17 cellular contexts compared by ENCODE assay signal in the genomic region with DNA sequence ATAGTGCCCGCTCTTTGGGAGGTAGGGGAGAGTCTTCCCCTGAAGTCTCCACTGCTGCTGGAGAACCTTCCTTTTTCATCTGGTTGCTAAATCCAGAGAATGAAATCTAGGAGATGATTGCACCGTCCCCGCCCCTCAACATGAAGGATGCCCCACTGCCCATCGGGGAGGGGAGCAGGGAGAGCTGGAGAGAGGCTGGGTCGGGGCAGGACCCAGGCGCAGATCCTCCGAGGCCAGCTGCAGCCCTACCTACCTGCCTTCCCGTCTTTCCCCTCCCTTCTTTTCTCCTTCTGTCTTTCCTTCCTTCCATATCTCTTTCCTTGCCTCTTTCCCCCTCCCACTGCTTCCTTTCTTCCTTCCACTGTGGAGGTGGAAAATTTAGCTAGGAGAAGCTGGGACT. TPM values are rescaled to one million over a fixed set of nuclear protein-coding genes. Genes with fewer than 3 reads are reported as not detected.
DNase-seq lines count a peak whose midpoint lies in the region; FAIRE-seq and TF ChIP-seq lines count a peak whose summit lies in the region.
"Had no signal": no experiment of that assay in that cellular context is flagged by ENCODE, and none has a peak within 500 bp of the region (broad histone marks: within the 10 kb centered on the region; RNA-seq: fewer than 3 reads in every experiment).

No MANE protein-coding gene starts in this region.

- CTCF ChIA-PET in HEK293 (lab: Yijun Ruan, JAX), result interaction anchor here (0.6 to 3.7 kb wide), 3 partner anchors 19 to 167 kb away, joined by 3 to 14 read pairs (median 3); no protein-coding TSS in a partner anchor

- H3K27me3 ChIP-seq in astrocyte (ENCODE audit: insufficient read depth, low read length) (peaks cover 7% of the 10 kb centered on the region), iPS-18a (ENCODE audit: control insufficient read depth, insufficient read depth, low read length) (peaks cover 6% of the 10 kb centered on the region), neuronal stem cell (ENCODE audit: control insufficient read depth in 3 of 3, insufficient read depth in 3 of 3, low read depth in 1 of 3, low read length in 3 of 3) (no peaks in the 10 kb centered on the region)
- H3K27me3 ChIP-seq: testis had no signal

- no peak for DNase-seq in astrocyte (ENCODE audit: low read depth)
- DNase-seq in neuronal stem cell (ENCODE audit: low spot score), result no peak
- DNase-seq in NCI-H226, result no peak
- DNase-seq in activated CD4-positive, CD25-positive, alpha-beta regulatory T cell (lab: John Stamatoyannopoulos, UW), result no peak
- no peak for DNase-seq in NCI-H2171 treated with DMSO at 0.1 percent for 48 hours (lab: John Stamatoyannopoulos, UW)
- DNase-seq in activated T-helper 2 cell treated with anti-CD3 and anti-CD28 coated beads, Interferon-gamma antibody, Interleukin-2, Interleukin-4, amounts not matched to agents 10 μg/mL and 5 μg/mL and 100 μg/mL, durations not matched to agents 14 hours and 24 hours and 36 hours (ENCODE audit: low spot score), result no peak
- DNase-seq: activated naive CD4-positive, alpha-beta T cell; activated T-cell treated with anti-CD3 and anti-CD28 coated beads for 4 hours; anterior cingulate cortex; cerebellar nuclear complex; GF-D8; NCI-H1436 had no signal

- H3K36me3 ChIP-seq in HEK293 (ENCODE audit: control insufficient read depth in 2 of 2, insufficient read depth in 1 of 2, low read length in 2 of 2), result no peaks in the 10 kb centered on the region
- no peaks in the 10 kb centered on the region for H3K36me3 ChIP-seq in astrocyte (ENCODE audit: insufficient read depth, low read length)
- H3K36me3 ChIP-seq in iPS-18a (ENCODE audit: control insufficient read depth, low read depth, low read length), result no peaks in the 10 kb centered on the region
- H3K36me3 ChIP-seq in neuronal stem cell (replicated peaks in 1 of 2; ENCODE audit: control insufficient read depth in 2 of 2, insufficient read depth in 2 of 2, low read length in 2 of 2), result no peaks in the 10 kb centered on the region

- POLR2A ChIA-PET in HEK293 (lab: Yijun Ruan, JAX), result no interaction called here

- H3K27ac Mint-ChIP-seq in astrocyte (ENCODE audit: unreplicated experiment), result no peak overlapping the region
- H3K27ac Mint-ChIP-seq in activated T-helper 2 cell treated with anti-CD3 and anti-CD28 coated beads, Interferon-gamma antibody, Interleukin-2, Interleukin-4, amounts not matched to agents 10 μg/mL and 5 μg/mL and 100 μg/mL, durations not matched to agents 14 hours and 24 hours and 36 hours, result no peak overlapping the region
- H3K27ac Mint-ChIP-seq: stimulated activated effector memory CD8-positive, alpha-beta T cell treated with anti-CD3 and anti-CD28 coated beads, Interleukin-12 subunit alpha, Interleukin-12 subunit beta, amount 100 ng/mL, for 72 hours had no signal

- WGBS in neuronal stem cell (ENCODE audit: extremely low coverage in 2 of 2, insufficient read length in 2 of 2, insufficient replicate concordance in 1 of 2), 2 donors, result no CpG with 5 or more reads among the region's 8 CpGs

- FAIRE-seq in astrocyte (lab: Jason Lieb, UNC), result no peak
- FAIRE-seq: GM12891 had no signal

- H4K8ac ChIP-seq in neuronal stem cell (ENCODE audit: low read depth, low read length), result no peak overlapping the region

- intact Hi-C loops in activated T-helper 2 cell treated with anti-CD3 and anti-CD28 coated beads, Interferon-gamma antibody, Interleukin-2, Interleukin-4, amounts not matched to agents 10 μg/mL and 5 μg/mL and 100 μg/mL, durations not matched to agents 14 hours and 24 hours and 36 hours (cut with micrococcal nuclease), result no loop called here

- no peaks in the 10 kb centered on the region for H3K79me1 ChIP-seq in neuronal stem cell (ENCODE audit: low read depth, low read length)

- H3K79me2 ChIP-seq in astrocyte (ENCODE audit: insufficient read depth, low read length), result no peaks in the 10 kb centered on the region

- H3K4me3 ChIP-seq in HEK293 (ENCODE audit: low read depth, low read length) (no peak overlapping the region), astrocyte (ENCODE audit: insufficient read depth, low read depth, low read length) (peak overlapping the region; percentile 0), iPS-18a (ENCODE audit: low read length) (peak overlapping the region; percentile 62), neuronal stem cell (ENCODE audit: low read length in 2 of 2) (peak overlapping the region in 1 of 2 donors; percentile 31)

- no peak overlapping the region for H4K91ac ChIP-seq in neuronal stem cell (ENCODE audit: low read depth, low read length, poor library complexity)

- H4K20me1 ChIP-seq in astrocyte (ENCODE audit: insufficient read depth, low read length), result no peaks in the 10 kb centered on the region

- no peaks in the 10 kb centered on the region for H3K36me3 Mint-ChIP-seq in astrocyte (ENCODE audit: low read depth, unreplicated experiment)
- no peaks in the 10 kb centered on the region for H3K36me3 Mint-ChIP-seq in activated T-helper 2 cell treated with anti-CD3 and anti-CD28 coated beads, Interferon-gamma antibody, Interleukin-2, Interleukin-4, amounts not matched to agents 10 μg/mL and 5 μg/mL and 100 μg/mL, durations not matched to agents 14 hours and 24 hours and 36 hours (ENCODE audit: low read depth)
- H3K36me3 Mint-ChIP-seq: stimulated activated effector memory CD8-positive, alpha-beta T cell treated with anti-CD3 and anti-CD28 coated beads, Interleukin-12 subunit alpha, Interleukin-12 subunit beta, amount 100 ng/mL, for 72 hours had no signal

- H3K4me1 Mint-ChIP-seq in astrocyte (ENCODE audit: low read depth, unreplicated experiment), result peaks cover 9% of the 10 kb centered on the region
- H3K4me1 Mint-ChIP-seq in activated T-helper 2 cell treated with anti-CD3 and anti-CD28 coated beads, Interferon-gamma antibody, Interleukin-2, Interleukin-4, amounts not matched to agents 10 μg/mL and 5 μg/mL and 100 μg/mL, durations not matched to agents 14 hours and 24 hours and 36 hours (ENCODE audit: low read depth), result peaks cover 12% of the 10 kb centered on the region

- H2AK5ac ChIP-seq in neuronal stem cell (ENCODE audit: low read depth, low read length), result no peak overlapping the region

- H2BK12ac ChIP-seq in neuronal stem cell (ENCODE audit: low read length), result no peak overlapping the region

- no peak overlapping the region for H3K23ac ChIP-seq in neuronal stem cell (ENCODE audit: low read depth, low read length, poor library complexity)

- H3K27ac ChIP-seq in HEK293 (ENCODE audit: extremely low read depth, low read depth, low read length) (no peak overlapping the region), astrocyte (ENCODE audit: low read depth, low read length) (no peak overlapping the region), iPS-18a (ENCODE audit: low read length) (no peak overlapping the region), neuronal stem cell (replicated peaks; ENCODE audit: low read length) (peak overlapping the region; percentile 84)
- H3K27ac ChIP-seq: testis had no signal

- peak overlapping the region; percentile 41 for H3K4me2 ChIP-seq in astrocyte (ENCODE audit: low read length)
- H3K4me2 ChIP-seq in neuronal stem cell (ENCODE audit: insufficient read depth, low read length, poor library complexity, severe bottlenecking), result peak overlapping the region; percentile 35

- H3K4me1 ChIP-seq in HEK293 (ENCODE audit: control insufficient read depth, insufficient read depth, low read length) (no peaks in the 10 kb centered on the region), astrocyte (ENCODE audit: insufficient read depth, low read length) (no peaks in the 10 kb centered on the region), iPS-18a (ENCODE audit: control insufficient read depth, low read depth, low read length) (peaks cover 19% of the 10 kb centered on the region), neuronal stem cell (ENCODE audit: control insufficient read depth in 2 of 2, insufficient read depth in 1 of 2, low read depth in 1 of 2, low read length in 2 of 2) (peaks cover 31 to 41% of the 10 kb centered on the region in 2 donors)

- H3K27me3 Mint-ChIP-seq in astrocyte (ENCODE audit: low read depth, unreplicated experiment), result peaks cover 5% of the 10 kb centered on the region
- peaks cover 3% of the 10 kb centered on the region for H3K27me3 Mint-ChIP-seq in activated T-helper 2 cell treated with anti-CD3 and anti-CD28 coated beads, Interferon-gamma antibody, Interleukin-2, Interleukin-4, amounts not matched to agents 10 μg/mL and 5 μg/mL and 100 μg/mL, durations not matched to agents 14 hours and 24 hours and 36 hours (ENCODE audit: low read depth)

- no peaks in the 10 kb centered on the region for H3K9me3 Mint-ChIP-seq in astrocyte (ENCODE audit: unreplicated experiment)
- H3K9me3 Mint-ChIP-seq in activated T-helper 2 cell treated with anti-CD3 and anti-CD28 coated beads, Interferon-gamma antibody, Interleukin-2, Interleukin-4, amounts not matched to agents 10 μg/mL and 5 μg/mL and 100 μg/mL, durations not matched to agents 14 hours and 24 hours and 36 hours, result no peaks in the 10 kb centered on the region
- H3K9me3 Mint-ChIP-seq: stimulated activated effector memory CD8-positive, alpha-beta T cell treated with anti-CD3 and anti-CD28 coated beads, Interleukin-12 subunit alpha, Interleukin-12 subunit beta, amount 100 ng/mL, for 72 hours had no signal

- H3K18ac ChIP-seq in neuronal stem cell (ENCODE audit: low read length), result peak overlapping the region; percentile 89

- no peak overlapping the region for H3K9ac ChIP-seq in astrocyte (ENCODE audit: low read length)
- peak overlapping the region; percentile 40 for H3K9ac ChIP-seq in iPS-18a (ENCODE audit: low read length)
- no peak overlapping the region for H3K9ac ChIP-seq in neuronal stem cell (ENCODE audit: low read depth, low read length, poor library complexity)

- H3K9me3 ChIP-seq in HEK293 (ENCODE audit: control insufficient read depth, insufficient read depth, low read depth, low read length), result no peaks in the 10 kb centered on the region
- no peaks in the 10 kb centered on the region for H3K9me3 ChIP-seq in astrocyte (ENCODE audit: insufficient read depth, low read depth, low read length)
- H3K9me3 ChIP-seq in iPS-18a (ENCODE audit: control insufficient read depth, low read depth, low read length), result no peaks in the 10 kb centered on the region
- H3K9me3 ChIP-seq in neuronal stem cell (replicated peaks in 1 of 2; ENCODE audit: control insufficient read depth in 2 of 2, insufficient read depth in 1 of 2, low read depth in 1 of 2, low read length in 2 of 2), result no peaks in the 10 kb centered on the region
- H3K9me3 ChIP-seq: testis had no signal

- H3K14ac ChIP-seq in neuronal stem cell (ENCODE audit: low read length), result no peak overlapping the region

- H3K4me3 Mint-ChIP-seq in astrocyte (ENCODE audit: unreplicated experiment), result no peak overlapping the region
- no peak overlapping the region for H3K4me3 Mint-ChIP-seq in activated T-helper 2 cell treated with anti-CD3 and anti-CD28 coated beads, Interferon-gamma antibody, Interleukin-2, Interleukin-4, amounts not matched to agents 10 μg/mL and 5 μg/mL and 100 μg/mL, durations not matched to agents 14 hours and 24 hours and 36 hours (ENCODE audit: low read depth)
- H3K4me3 Mint-ChIP-seq: stimulated activated effector memory CD8-positive, alpha-beta T cell treated with anti-CD3 and anti-CD28 coated beads, Interleukin-12 subunit alpha, Interleukin-12 subunit beta, amount 100 ng/mL, for 72 hours had no signal

- H2AFZ ChIP-seq in astrocyte (ENCODE audit: low read depth, low read length) (peak overlapping the region; percentile 26), neuronal stem cell (ENCODE audit: low read length) (peak overlapping the region; percentile 80)

- peak overlapping the region; percentile 30 for H2BK5ac ChIP-seq in neuronal stem cell (ENCODE audit: low read length)

- no peak overlapping the region for H3K4ac ChIP-seq in neuronal stem cell (ENCODE audit: low read length)

- peak overlapping the region; percentile 10 for H2BK15ac ChIP-seq in neuronal stem cell (ENCODE audit: low read length)

- TF ChIP-seq CTCF in HEK293 (tag by site-specific recombination; IDR thresholded peaks at IDR 0.05) (no peak), astrocyte (IDR thresholded peaks at IDR 0.05; ENCODE audit: insufficient read depth, low read depth, low read length) (no peak)

- no peak overlapping the region for H2BK120ac ChIP-seq in neuronal stem cell (ENCODE audit: low read depth, low read length)

RNA-seq across cellular contexts. Expression of a gene that starts 0.8 kb away (rescaled TPM):
- 4.5 and 5.8 TPM in 2 replicates for total RNA-seq in astrocyte
- 61.3 TPM for polyA plus RNA-seq in neuronal stem cell (2013, experiment 1 of 2)
- polyA plus RNA-seq in neuronal stem cell (2013, experiment 2 of 2), result 62.8 TPM
- total RNA-seq in activated T-helper 2 cell treated with anti-CD3 and anti-CD28 coated beads, Interferon-gamma antibody, Interleukin-2, Interleukin-4, amounts not matched to agents 10 μg/mL and 5 μg/mL and 100 μg/mL, durations not matched to agents 14 hours and 24 hours and 36 hours, result 1.2 and 1.4 TPM in 2 replicates

RNA-seq across cellular contexts. Expression of a gene that starts 47.7 kb away (rescaled TPM):
- 44.8 and 51.7 TPM in 2 replicates for total RNA-seq in astrocyte
- polyA plus RNA-seq in neuronal stem cell (2013, experiment 1 of 2), result 23.1 TPM
- 24.7 TPM for polyA plus RNA-seq in neuronal stem cell (2013, experiment 2 of 2)
- total RNA-seq in activated T-helper 2 cell treated with anti-CD3 and anti-CD28 coated beads, Interferon-gamma antibody, Interleukin-2, Interleukin-4, amounts not matched to agents 10 μg/mL and 5 μg/mL and 100 μg/mL, durations not matched to agents 14 hours and 24 hours and 36 hours, result 19.2 and 19.3 TPM in 2 replicates
